Comparison of ENCODE assay signal across 18 cellular contexts in the genomic region with DNA sequence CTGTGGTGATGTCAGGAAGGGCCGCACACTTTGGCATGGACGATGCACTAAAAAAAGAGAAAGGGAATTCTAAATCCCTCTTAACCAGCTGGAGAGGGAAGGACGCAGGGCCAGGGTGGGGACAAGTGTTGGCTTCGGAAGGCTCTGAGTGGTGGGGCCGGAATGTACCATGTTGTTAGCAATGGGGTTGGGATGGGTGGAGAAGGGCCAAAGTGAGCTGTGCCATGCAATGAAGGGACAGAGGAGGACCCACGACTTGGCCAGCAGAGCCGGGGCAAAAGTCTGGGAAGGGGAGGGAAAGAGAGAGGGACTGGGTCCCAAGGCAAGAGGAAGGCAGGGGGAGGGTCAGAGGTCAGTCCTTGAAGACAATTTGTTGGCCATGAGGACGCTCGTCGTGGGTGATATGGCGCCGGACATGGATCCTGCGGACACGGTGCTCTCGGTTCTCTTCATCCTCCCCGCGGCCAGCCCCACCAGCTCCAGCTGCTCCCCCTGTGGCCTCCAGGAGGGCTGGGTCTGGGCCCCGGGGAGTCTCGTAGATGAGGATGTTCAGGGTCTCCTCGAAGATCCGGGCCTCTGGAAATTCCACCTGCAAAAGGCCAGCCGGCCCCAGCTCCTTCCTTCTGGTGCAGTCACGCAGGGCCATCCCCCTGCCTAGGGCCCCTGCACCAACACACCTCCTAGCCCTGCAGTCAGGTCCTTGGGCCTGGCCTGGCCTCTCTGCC. TPM values are rescaled to one million over a fixed set of nuclear protein-coding genes. Genes with fewer than 3 reads are reported as not detected.
"Had no signal": no experiment of that assay in that cellular context is flagged by ENCODE, and none has a peak within 500 bp of the region (broad histone marks: within the 10 kb centered on the region; RNA-seq: fewer than 3 reads in every experiment).

No MANE protein-coding gene starts in this region.

- H3K4me3 ChIP-seq: hepatocyte, suprapubic skin, transverse colon, uterus had no signal

- H3K36me3 ChIP-seq: transverse colon, uterus had no signal

- H2AFZ ChIP-seq: hepatocyte had no signal

- H3K27ac ChIP-seq: hepatocyte, suprapubic skin, transverse colon, uterus had no signal

- DNase-seq: activated B cell treated with CpG ODN at 0.5 μM for 24 hours; activated CD4-positive, alpha-beta memory T cell treated with anti-CD3 and anti-CD28 coated beads, Interleukin-2, amount 10 ng/mL, durations not matched to agents 7 days and 5 days; activated CD4-positive, alpha-beta T cell treated with anti-CD3 and anti-CD28 coated beads for 4 hours; activated CD8-positive, alpha-beta memory T cell treated with anti-CD3 and anti-CD28 coated beads, Interleukin-2, amount 10 ng/mL, durations not matched to agents 7 days and 5 days; dermis blood vessel endothelial cell; left cardiac atrium; mesendoderm; naive thymus-derived CD8-positive, alpha-beta T cell; retina; stimulated activated CD4-positive, alpha-beta T cell treated with anti-CD3 and anti-CD28 coated beads, Interleukin-2, amount 100 ng/mL, for 24 hours; stimulated activated naive CD8-positive, alpha-beta T cell treated with anti-CD3 and anti-CD28 coated beads, Interleukin-15, amount 100 ng/mL, for 72 hours; transverse colon; uterus had no signal

- H3K27me3 Mint-ChIP-seq: activated CD4-positive, alpha-beta memory T cell treated with anti-CD3 and anti-CD28 coated beads, Interleukin-2, amount 10 ng/mL, durations not matched to agents 7 days and 5 days; activated CD8-positive, alpha-beta memory T cell treated with anti-CD3 and anti-CD28 coated beads, Interleukin-2, amount 10 ng/mL, durations not matched to agents 7 days and 5 days; activated naive CD8-positive, alpha-beta T cell; stimulated activated naive CD8-positive, alpha-beta T cell treated with anti-CD3 and anti-CD28 coated beads, Interleukin-15, amount 100 ng/mL, for 72 hours had no signal

- H3K4me1 Mint-ChIP-seq: activated B cell treated with CpG ODN at 0.5 μM for 24 hours had no signal

- H3K36me3 Mint-ChIP-seq: activated naive CD8-positive, alpha-beta T cell had no signal

- H3K4me1 ChIP-seq: suprapubic skin, transverse colon, uterus had no signal

- H3K4me3 Mint-ChIP-seq: activated B cell treated with CpG ODN at 0.5 μM for 24 hours; activated CD4-positive, alpha-beta memory T cell treated with anti-CD3 and anti-CD28 coated beads, Interleukin-2, amount 10 ng/mL, durations not matched to agents 7 days and 5 days; activated CD8-positive, alpha-beta memory T cell treated with anti-CD3 and anti-CD28 coated beads, Interleukin-2, amount 10 ng/mL, durations not matched to agents 7 days and 5 days; activated naive CD8-positive, alpha-beta T cell; naive thymus-derived CD8-positive, alpha-beta T cell; stimulated activated naive CD8-positive, alpha-beta T cell treated with anti-CD3 and anti-CD28 coated beads, Interleukin-15, amount 100 ng/mL, for 72 hours; T-helper 2 cell treated with Interferon-gamma antibody and Interleukin-4, amounts not matched to agents 5 μg/mL and 100 μg/mL, for 36 hours had no signal

- H3K27me3 ChIP-seq: hepatocyte, suprapubic skin, uterus had no signal

- H3K4me2 ChIP-seq: hepatocyte had no signal

- H3K9me3 Mint-ChIP-seq: activated B cell treated with CpG ODN at 0.5 μM for 24 hours; activated CD4-positive, alpha-beta memory T cell treated with anti-CD3 and anti-CD28 coated beads, Interleukin-2, amount 10 ng/mL, durations not matched to agents 7 days and 5 days; naive thymus-derived CD8-positive, alpha-beta T cell; stimulated activated naive CD8-positive, alpha-beta T cell treated with anti-CD3 and anti-CD28 coated beads, Interleukin-15, amount 100 ng/mL, for 72 hours; T-helper 2 cell treated with Interferon-gamma antibody and Interleukin-4, amounts not matched to agents 5 μg/mL and 100 μg/mL, for 36 hours had no signal

- H3K27ac Mint-ChIP-seq: activated B cell treated with CpG ODN at 0.5 μM for 24 hours; activated CD4-positive, alpha-beta memory T cell treated with anti-CD3 and anti-CD28 coated beads, Interleukin-2, amount 10 ng/mL, durations not matched to agents 7 days and 5 days; activated CD8-positive, alpha-beta memory T cell treated with anti-CD3 and anti-CD28 coated beads, Interleukin-2, amount 10 ng/mL, durations not matched to agents 7 days and 5 days; activated naive CD8-positive, alpha-beta T cell; T-helper 2 cell treated with Interferon-gamma antibody and Interleukin-4, amounts not matched to agents 5 μg/mL and 100 μg/mL, for 36 hours had no signal

- H3K9me3 ChIP-seq: suprapubic skin, transverse colon, uterus had no signal

- ATAC-seq: activated CD8-positive, alpha-beta memory T cell treated with anti-CD3 and anti-CD28 coated beads, Interleukin-2, amount 10 ng/mL, durations not matched to agents 7 days and 5 days; left cardiac atrium; naive thymus-derived CD8-positive, alpha-beta T cell; stimulated activated naive CD8-positive, alpha-beta T cell treated with anti-CD3 and anti-CD28 coated beads, Interleukin-15, amount 100 ng/mL, for 72 hours had no signal

RNA-seq across cellular contexts. Expression of a gene that starts 6.4 kb away (rescaled TPM):
- total RNA-seq: activated B cell treated with CpG ODN at 0.5 μM for 24 hours; dermis blood vessel endothelial cell; lower leg skin; naive thymus-derived CD8-positive, alpha-beta T cell had no signal
- polyA plus RNA-seq: naive thymus-derived CD8-positive, alpha-beta T cell had no signal

RNA-seq across cellular contexts. Expression of a gene that starts 7.3 kb away (rescaled TPM):
- total RNA-seq: activated B cell treated with CpG ODN at 0.5 μM for 24 hours had no signal
- polyA plus RNA-seq: naive thymus-derived CD8-positive, alpha-beta T cell had no signal
